Comparison of ENCODE assay signal across 8 cellular contexts in the genomic region with DNA sequence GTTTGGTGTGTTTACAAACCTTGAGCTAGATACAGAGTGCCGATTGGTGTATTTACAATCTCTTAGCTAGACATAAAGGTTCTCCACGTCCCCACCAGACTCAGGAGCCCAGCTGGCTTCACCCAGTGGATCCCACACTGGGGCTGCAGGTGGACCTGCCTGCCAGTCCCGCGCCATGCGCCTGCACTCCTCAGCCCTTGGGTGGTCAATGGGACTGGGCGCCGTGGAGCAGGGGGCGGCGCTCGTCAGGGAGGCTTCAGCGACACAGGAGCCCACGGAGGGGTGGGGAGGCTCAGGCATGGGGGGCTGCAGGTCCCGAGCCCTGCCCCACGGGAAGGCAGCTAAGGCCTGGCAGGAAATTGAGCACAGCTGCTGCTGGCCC. TPM values are rescaled to one million over a fixed set of nuclear protein-coding genes. Genes with fewer than 3 reads are reported as not detected.
DNase-seq lines count a peak whose midpoint lies in the region; ATAC-seq and TF ChIP-seq lines count a peak whose summit lies in the region.
"Not testable (repeated sequence)": the region's sequence is repeated elsewhere in the genome, so short reads cannot be mapped to it uniquely, and the experiment has no call there.

No MANE protein-coding gene starts in this region.

- peak overlapping the region; percentile 34 to 97 (median 89) for H3K27ac Mint-ChIP-seq in IgD-negative memory B cell
- H3K27ac Mint-ChIP-seq in activated CD4-positive, alpha-beta T cell treated with anti-CD3 and anti-CD28 coated beads, Interleukin-2, amount 10 ng/mL, durations not matched to agents 7 days and 5 days, result peak overlapping the region; percentile 87
- H3K27ac Mint-ChIP-seq in natural killer cell, result peak overlapping the region; percentile 22 to 86

- not testable (repeated sequence) for ATAC-seq in natural killer cell

- 94% methylated on average over 2 of the region's 14 CpGs; no CpG with 5 or more reads in 1 of the 2 donors for WGBS in esophagus squamous epithelium, 2 donors
- 62% methylated on average over 14 of the region's 14 CpGs for WGBS in thymus

- H3K36me3 ChIP-seq in BLaER1 treated with 17β-estradiol and CSF1 and Interleukin-3, amounts not matched to agents 10 nM and 100 nM, result peaks cover 16 to 99% (median 72%) of the 10 kb centered on the region in 11 experiments
- H3K36me3 ChIP-seq in Peyer's patch; thymus (ENCODE audit: control insufficient read depth, insufficient read depth): not testable (repeated sequence)
- peaks cover 0 to 63% (median 0%) of the 10 kb centered on the region in 3 donors for H3K36me3 ChIP-seq in esophagus squamous epithelium

- CTCF ChIA-PET in activated CD4-positive, alpha-beta T cell treated with anti-CD3 and anti-CD28 coated beads, Interleukin-2, amount 10 ng/mL, durations not matched to agents 7 days and 5 days (lab: Charles Lee), result interaction anchor here (0.6 to 3.3 kb wide), 4 partner anchors 12 to 85 kb away, joined by 3 to 9 read pairs (median 5); no protein-coding TSS in a partner anchor

- peak overlapping the region in 2 of 4 donors; percentile 69 to 70 for H3K4me3 Mint-ChIP-seq in IgD-negative memory B cell
- H3K4me3 Mint-ChIP-seq in activated CD4-positive, alpha-beta T cell treated with anti-CD3 and anti-CD28 coated beads, Interleukin-2, amount 10 ng/mL, durations not matched to agents 7 days and 5 days; natural killer cell: not testable (repeated sequence)

- H3K27me3 Mint-ChIP-seq in IgD-negative memory B cell; activated CD4-positive, alpha-beta T cell treated with anti-CD3 and anti-CD28 coated beads, Interleukin-2, amount 10 ng/mL, durations not matched to agents 7 days and 5 days; natural killer cell (ENCODE audit: low read depth in 2 of 2): not testable (repeated sequence)

- DNase-seq in Peyer's patch; activated CD4-positive, alpha-beta T cell treated with anti-CD3 and anti-CD28 coated beads, Interleukin-2, amount 10 ng/mL, durations not matched to agents 7 days and 5 days; esophagus squamous epithelium (lab: John Stamatoyannopoulos, UW); natural killer cell: not testable (repeated sequence)
- DNase-seq in activated gamma-delta T cell (lab: John Stamatoyannopoulos, UW), result peak; percentile 14

- TF ChIP-seq POLR2A in Peyer's patch (IDR thresholded peaks at IDR 0.05); esophagus squamous epithelium (IDR thresholded peaks at IDR 0.05): not testable (repeated sequence)

- H3K4me1 Mint-ChIP-seq in IgD-negative memory B cell, result peaks cover 31 to 38% (median 35%) of the 10 kb centered on the region in 3 donors
- peaks cover 43% of the 10 kb centered on the region for H3K4me1 Mint-ChIP-seq in activated CD4-positive, alpha-beta T cell treated with anti-CD3 and anti-CD28 coated beads, Interleukin-2, amount 10 ng/mL, durations not matched to agents 7 days and 5 days
- peaks cover 10 to 11% of the 10 kb centered on the region in 2 donors for H3K4me1 Mint-ChIP-seq in natural killer cell

- POLR2A ChIA-PET in activated CD4-positive, alpha-beta T cell treated with anti-CD3 and anti-CD28 coated beads, Interleukin-2, amount 10 ng/mL, durations not matched to agents 7 days and 5 days (lab: Charles Lee), result not testable (repeated sequence)

- not testable (repeated sequence) for H3K9ac ChIP-seq in BLaER1 treated with 17β-estradiol and CSF1 and Interleukin-3, amounts not matched to agents 10 nM and 100 nM

- peaks cover 10 to 17% (median 13%) of the 10 kb centered on the region in 10 experiments for H3K4me1 ChIP-seq in BLaER1 treated with 17β-estradiol and CSF1 and Interleukin-3, amounts not matched to agents 10 nM and 100 nM
- H3K4me1 ChIP-seq in Peyer's patch (peaks cover 0 to 11% (median 0%) of the 10 kb centered on the region in 4 donors), thymus (ENCODE audit: control insufficient read depth, insufficient read depth, low read length) (peaks cover 12% of the 10 kb centered on the region)
- H3K4me1 ChIP-seq in esophagus squamous epithelium, result not testable (repeated sequence)

- peak overlapping the region in 8 of 11 experiments; percentile 15 to 66 (median 48); a peak in 8 of 22 replicates for H3K4me2 ChIP-seq in BLaER1 treated with 17β-estradiol and CSF1 and Interleukin-3, amounts not matched to agents 10 nM and 100 nM

- intact Hi-C loops in esophagus squamous epithelium (cut with DNase I), result not testable (repeated sequence)
- intact Hi-C loops in natural killer cell (cut with micrococcal nuclease), result loop anchor here (1.0 kb wide), 1 partner anchor 110 kb away; a partner anchor contains a TSS

- peak overlapping the region in 9 of 11 experiments; percentile 43 to 73 (median 65); a peak in 15 of 22 replicates for H3K27ac ChIP-seq in BLaER1 treated with 17β-estradiol and CSF1 and Interleukin-3, amounts not matched to agents 10 nM and 100 nM
- H3K27ac ChIP-seq in Peyer's patch (peak overlapping the region; percentile 79 to 91 (median 84)), esophagus squamous epithelium (peak overlapping the region; percentile 3 to 75 (median 54)), thymus (ENCODE audit: low read depth) (peak overlapping the region; percentile 96)

- not testable (repeated sequence) for TF ChIP-seq CTCF in Peyer's patch (IDR thresholded peaks at IDR 0.05); esophagus squamous epithelium (IDR thresholded peaks at IDR 0.05); natural killer cell (IDR thresholded peaks at IDR 0.05)

- not testable (repeated sequence) for H3K36me3 Mint-ChIP-seq in IgD-negative memory B cell
- H3K36me3 Mint-ChIP-seq in activated CD4-positive, alpha-beta T cell treated with anti-CD3 and anti-CD28 coated beads, Interleukin-2, amount 10 ng/mL, durations not matched to agents 7 days and 5 days (ENCODE audit: low read depth), result peaks cover 48% of the 10 kb centered on the region
- peaks cover 13% of the 10 kb centered on the region for H3K36me3 Mint-ChIP-seq in natural killer cell

- H3K9me3 Mint-ChIP-seq in IgD-negative memory B cell; activated CD4-positive, alpha-beta T cell treated with anti-CD3 and anti-CD28 coated beads, Interleukin-2, amount 10 ng/mL, durations not matched to agents 7 days and 5 days; natural killer cell: not testable (repeated sequence)

- not testable (repeated sequence) for H3K27me3 ChIP-seq in BLaER1 treated with 17β-estradiol and CSF1 and Interleukin-3, amounts not matched to agents 10 nM and 100 nM; Peyer's patch; esophagus squamous epithelium; thymus (ENCODE audit: control insufficient read depth, insufficient read depth)

- H4K20me1 ChIP-seq in BLaER1 treated with 17β-estradiol and CSF1 and Interleukin-3, amounts not matched to agents 10 nM and 100 nM, result not testable (repeated sequence)

- H3K9me3 ChIP-seq in BLaER1 treated with 17β-estradiol and CSF1 and Interleukin-3, amounts not matched to agents 10 nM and 100 nM (replicated peaks in 1 of 11); Peyer's patch; esophagus squamous epithelium; thymus (ENCODE audit: control insufficient read depth): not testable (repeated sequence)

- not testable (repeated sequence) for H3K4me3 ChIP-seq in BLaER1 treated with 17β-estradiol and CSF1 and Interleukin-3, amounts not matched to agents 10 nM and 100 nM; esophagus squamous epithelium; thymus (ENCODE audit: low read length)
- peak overlapping the region in 2 of 4 donors; percentile 14 to 30 for H3K4me3 ChIP-seq in Peyer's patch

RNA-seq across cellular contexts. Expression of a gene that starts 47.2 kb away (rescaled TPM):
- polyA plus RNA-seq in IgD-negative memory B cell (4.2 TPM), thymus (3.7 TPM)
- total RNA-seq in Peyer's patch (10 to 100 TPM; 14.0 to 41.3 (median 34.7) TPM), esophagus squamous epithelium (10 to 100 TPM in 2 of 4 donors, 1 to 10 TPM in 2; 4.6 to 23.7 (median 11.2) TPM), natural killer cell (10 to 100 TPM in 1 of 3 donors, 1 to 10 TPM in 2; 4.3 to 58.4 (median 8.1) TPM)
- 10 to 100 TPM; 15.9 to 16.6 TPM for total RNA-seq in activated CD4-positive, alpha-beta T cell treated with anti-CD3 and anti-CD28 coated beads, Interleukin-2, amount 10 ng/mL, durations not matched to agents 7 days and 5 days
